ENCODE assay signal across 15 cellular contexts in genomic region chr5:84603557-84604185, GRCh38.
DNase-seq lines count a peak whose midpoint lies in the region; ATAC-seq and TF ChIP-seq lines count a peak whose summit lies in the region.
"Had no signal": no experiment of that assay in that cellular context is flagged by ENCODE, and none has a peak within 500 bp of the region (broad histone marks: within the 10 kb centered on the region; RNA-seq: fewer than 3 reads in every experiment).

No MANE protein-coding gene starts in this region.

- no peak for TF ChIP-seq EP300 in esophagus muscularis mucosa (IDR thresholded peaks at IDR 0.05)

- no peak overlapping the region for H3K4me3 Mint-ChIP-seq in CD8-positive, alpha-beta T cell
- H3K4me3 Mint-ChIP-seq: activated naive CD4-positive, alpha-beta T cell treated with anti-CD3 and anti-CD28 coated beads for 36 hours; CD4-positive, alpha-beta T cell had no signal

- H3K9me3 ChIP-seq in left lung (no peaks in the 10 kb centered on the region), esophagus muscularis mucosa (no peaks in the 10 kb centered on the region)
- H3K9me3 ChIP-seq in CD8-positive, alpha-beta T cell (ENCODE audit: low read length): no peaks in the 10 kb centered on the region

- intact Hi-C loops in left lung (cut with DNase I) (no loop called here), esophagus muscularis mucosa (cut with DNase I) (no loop called here)
- intact Hi-C loops in CD8-positive, alpha-beta T cell (cut with DNase I, micrococcal nuclease): no loop called here

- no peaks in the 10 kb centered on the region for H3K9me3 Mint-ChIP-seq in CD8-positive, alpha-beta T cell
- H3K9me3 Mint-ChIP-seq: activated naive CD4-positive, alpha-beta T cell treated with anti-CD3 and anti-CD28 coated beads for 36 hours; CD4-positive, alpha-beta T cell had no signal

- peak; percentile 26 for ATAC-seq in left lung
- no peak for ATAC-seq in CD8-positive, alpha-beta T cell
- ATAC-seq: K562 had no signal

- H3K36me3 ChIP-seq in left lung (no peaks in the 10 kb centered on the region), esophagus muscularis mucosa (no peaks in the 10 kb centered on the region)
- no peaks in the 10 kb centered on the region for H3K36me3 ChIP-seq in CD8-positive, alpha-beta T cell (ENCODE audit: insufficient read depth, low read length)

- CTCF ChIA-PET in CD8-positive, alpha-beta T cell (lab: Charles Lee): no interaction called here

- WGBS in esophagus muscularis mucosa: 45% methylated on average over 3 of the region's 3 CpGs

- POLR2A ChIA-PET in CD8-positive, alpha-beta T cell (lab: Charles Lee): no interaction called here

- TF ChIP-seq POLR2A in esophagus muscularis mucosa (IDR thresholded peaks at IDR 0.05; ENCODE audit: low read depth): no peak

- H3K4me1 ChIP-seq in left lung (no peaks in the 10 kb centered on the region), esophagus muscularis mucosa (no peaks in the 10 kb centered on the region)
- H3K4me1 ChIP-seq in CD8-positive, alpha-beta T cell (ENCODE audit: insufficient read depth, low read length): no peaks in the 10 kb centered on the region

- H3K4me3 ChIP-seq in AG10803 (ENCODE audit: low read length): no peak overlapping the region
- H3K4me3 ChIP-seq in choroid plexus epithelial cell (ENCODE audit: low read depth, low read length): no peak overlapping the region
- H3K4me3 ChIP-seq in left lung: no peak overlapping the region
- H3K4me3 ChIP-seq in CD8-positive, alpha-beta T cell (ENCODE audit: low read depth, low read length): no peak overlapping the region
- H3K4me3 ChIP-seq in esophagus muscularis mucosa: no peak overlapping the region
- H3K4me3 ChIP-seq: K562 had no signal

- H3K27ac ChIP-seq in left lung: no peak overlapping the region
- no peak overlapping the region for H3K27ac ChIP-seq in CD8-positive, alpha-beta T cell (ENCODE audit: low read depth, low read length)
- H3K27ac ChIP-seq in esophagus muscularis mucosa (replicated peaks in 1 of 4): no peak overlapping the region

- no peak for TF ChIP-seq CTCF in AG10803 (conservative IDR thresholded peaks at IDR 0.05; ENCODE audit: low read length)
- no peak for TF ChIP-seq CTCF in choroid plexus epithelial cell (conservative IDR thresholded peaks at IDR 0.05; ENCODE audit: low read depth, low read length)
- TF ChIP-seq CTCF in left lung (IDR thresholded peaks at IDR 0.05): no peak
- no peak for TF ChIP-seq CTCF in CD8-positive, alpha-beta T cell (IDR thresholded peaks at IDR 0.05)
- no peak for TF ChIP-seq CTCF in esophagus muscularis mucosa (IDR thresholded peaks at IDR 0.05)

- DNase-seq in AG10803 (ENCODE audit: low read depth) (peak; percentile 76), LHCN-M2 (ENCODE audit: low read depth) (peak; percentile 85), choroid plexus epithelial cell (ENCODE audit: low read depth) (peak; percentile 60), left lung (peak in 1 of 2 donors; percentile 44), LoVo (ENCODE audit: low spot score) (no peak), esophagus muscularis mucosa (ENCODE audit: extremely low spot score) (no peak), NCI-H128 (lab: John Stamatoyannopoulos, UW; ENCODE audit: unreplicated experiment) (no peak)
- DNase-seq in CD8-positive, alpha-beta T cell: no peak
- DNase-seq: activated naive CD4-positive, alpha-beta T cell treated with anti-CD3 and anti-CD28 coated beads for 36 hours; CD4-positive, alpha-beta T cell; mesendoderm; stimulated activated CD4-positive, alpha-beta T cell treated with anti-CD3 and anti-CD28 coated beads, Interleukin-4, amount 100 ng/mL, for 24 hours; stimulated activated naive CD4-positive, alpha-beta T cell treated with Interleukin-2 at 50 U/mL for 16 hours; T-helper 2 cell had no signal

- H3K27me3 ChIP-seq in left lung (no peaks in the 10 kb centered on the region), esophagus muscularis mucosa (no peaks in the 10 kb centered on the region)
- no peaks in the 10 kb centered on the region for H3K27me3 ChIP-seq in CD8-positive, alpha-beta T cell (ENCODE audit: insufficient read depth, low read length)

- no peaks in the 10 kb centered on the region for H3K4me1 Mint-ChIP-seq in CD8-positive, alpha-beta T cell (ENCODE audit: low read depth)

- no peaks in the 10 kb centered on the region for H3K36me3 Mint-ChIP-seq in CD8-positive, alpha-beta T cell

- H3K27ac Mint-ChIP-seq in CD8-positive, alpha-beta T cell: no peak overlapping the region
- H3K27ac Mint-ChIP-seq: activated naive CD4-positive, alpha-beta T cell treated with anti-CD3 and anti-CD28 coated beads for 36 hours; CD4-positive, alpha-beta T cell had no signal

- no peaks in the 10 kb centered on the region for H3K27me3 Mint-ChIP-seq in CD8-positive, alpha-beta T cell (ENCODE audit: low read depth)
- H3K27me3 Mint-ChIP-seq: CD4-positive, alpha-beta T cell had no signal

Comparison
In these comparisons a context has a peak if more than half of its experiments do, and no peak if none do; other contexts are left out.
1. DNase-seq: peak in AG10803 (single experiment), LHCN-M2 (single experiment) and choroid plexus epithelial cell (single experiment); none in LoVo (single experiment), CD8-positive, alpha-beta T cell (0 of 7), esophagus muscularis mucosa (single experiment) and NCI-H128 (single experiment).